ENCODE assay signal across 22 cellular contexts in the genomic region with DNA sequence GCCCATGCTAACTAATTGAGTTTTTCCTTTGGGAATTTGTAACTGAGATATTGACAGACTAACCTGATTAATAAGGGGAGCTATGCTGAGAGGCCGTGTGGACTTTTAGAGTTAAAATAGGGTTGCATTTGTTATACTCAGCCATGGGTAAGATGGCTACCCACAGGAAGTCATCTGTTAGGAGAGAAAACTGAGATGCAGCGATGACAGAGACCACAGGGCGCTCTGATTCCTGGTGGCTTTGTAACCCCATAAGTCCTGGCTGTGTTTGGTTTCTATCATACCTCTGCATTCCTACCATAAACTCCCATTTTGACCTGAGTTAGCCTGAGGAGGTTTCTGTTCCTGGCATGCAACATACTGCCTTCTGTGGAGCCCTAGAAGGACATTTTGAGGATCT. TPM values are rescaled to one million over a fixed set of nuclear protein-coding genes. Genes with fewer than 3 reads are reported as not detected.
DNase-seq lines count a peak whose midpoint lies in the region; ATAC-seq and TF ChIP-seq lines count a peak whose summit lies in the region.
"Had no signal": no experiment of that assay in that cellular context is flagged by ENCODE, and none has a peak within 500 bp of the region (broad histone marks: within the 10 kb centered on the region; RNA-seq: fewer than 3 reads in every experiment).

No MANE protein-coding gene starts in this region.

- H3K9me3 Mint-ChIP-seq in nephron progenitor cell = peaks cover 41% of the 10 kb centered on the region
- H3K9me3 Mint-ChIP-seq: CD4-positive, alpha-beta T cell; GM23338; H9 had no signal

- no peak for TF ChIP-seq CTCF in nephron progenitor cell (IDR thresholded peaks at IDR 0.05)

- no peak overlapping the region for H3K4me3 ChIP-seq in Jurkat, Clone E6-1 (ENCODE audit: low read length)
- H3K4me3 ChIP-seq: A549; BLaER1 treated with 17β-estradiol and CSF1 and Interleukin-3, amounts not matched to agents 10 nM and 100 nM; GM12878; GM23338 had no signal

- DNase-seq in Jurkat, Clone E6-1 (ENCODE audit: low read depth, low spot score) = peak; percentile 64
- peak; percentile 20 for DNase-seq in ecto neural progenitor cell (ENCODE audit: low spot score)
- no peak for DNase-seq in nephron progenitor cell
- no peak for DNase-seq in DMS79 (lab: John Stamatoyannopoulos, UW)
- DNase-seq: 8988T; ACHN; AML-193; BE2C; CD4-positive, alpha-beta T cell; CD8-positive, alpha-beta memory T cell; DMS 273 treated with DMSO at 0.1 percent for 48 hours; EL; GDM1; H9 had no signal

- peak overlapping the region; percentile 89 for H3K27ac Mint-ChIP-seq in nephron progenitor cell
- H3K27ac Mint-ChIP-seq: CD14-positive monocyte; CD4-positive, alpha-beta T cell; CD8-positive, alpha-beta memory T cell; GM23338; H9 had no signal

- ATAC-seq in GM21390 (IDR thresholded peaks at IDR 0.05; ENCODE audit: unreplicated experiment) (no peak), HG03135 (IDR thresholded peaks at IDR 0.05; ENCODE audit: unreplicated experiment) (no peak)
- ATAC-seq: A549, GM12878, GM23338, HCT116 had no signal

- peaks cover 21% of the 10 kb centered on the region for H3K36me3 Mint-ChIP-seq in nephron progenitor cell (ENCODE audit: low read depth)
- H3K36me3 Mint-ChIP-seq: CD14-positive monocyte had no signal

- H3K4me1 Mint-ChIP-seq in nephron progenitor cell = peaks cover 53% of the 10 kb centered on the region
- H3K4me1 Mint-ChIP-seq: CD8-positive, alpha-beta memory T cell had no signal

- H3K27me3 Mint-ChIP-seq in nephron progenitor cell (ENCODE audit: low read depth, poor library complexity) = peaks cover 21% of the 10 kb centered on the region

- peak overlapping the region; percentile 26 for H3K4me3 Mint-ChIP-seq in nephron progenitor cell
- H3K4me3 Mint-ChIP-seq: CD14-positive monocyte; CD4-positive, alpha-beta T cell; CD8-positive, alpha-beta memory T cell; GM23338; H9 had no signal

RNA-seq across cellular contexts. Expression of gene PANK3, which starts 19.5 kb away (rescaled TPM):
- 29.5 TPM for polyA plus RNA-seq in Jurkat, Clone E6-1 (2012; ENCODE audit: insufficient read depth, insufficient read length)

Comparison
In these comparisons a context has a peak if more than half of its experiments do, and no peak if none do; other contexts are left out.
1. DNase-seq: peak in Jurkat, Clone E6-1 (single experiment) and ecto neural progenitor cell (single experiment); none in nephron progenitor cell (single experiment) and DMS79 (single experiment).